Comparison of ENCODE assay signal across 1 cellular context in the genomic region with DNA sequence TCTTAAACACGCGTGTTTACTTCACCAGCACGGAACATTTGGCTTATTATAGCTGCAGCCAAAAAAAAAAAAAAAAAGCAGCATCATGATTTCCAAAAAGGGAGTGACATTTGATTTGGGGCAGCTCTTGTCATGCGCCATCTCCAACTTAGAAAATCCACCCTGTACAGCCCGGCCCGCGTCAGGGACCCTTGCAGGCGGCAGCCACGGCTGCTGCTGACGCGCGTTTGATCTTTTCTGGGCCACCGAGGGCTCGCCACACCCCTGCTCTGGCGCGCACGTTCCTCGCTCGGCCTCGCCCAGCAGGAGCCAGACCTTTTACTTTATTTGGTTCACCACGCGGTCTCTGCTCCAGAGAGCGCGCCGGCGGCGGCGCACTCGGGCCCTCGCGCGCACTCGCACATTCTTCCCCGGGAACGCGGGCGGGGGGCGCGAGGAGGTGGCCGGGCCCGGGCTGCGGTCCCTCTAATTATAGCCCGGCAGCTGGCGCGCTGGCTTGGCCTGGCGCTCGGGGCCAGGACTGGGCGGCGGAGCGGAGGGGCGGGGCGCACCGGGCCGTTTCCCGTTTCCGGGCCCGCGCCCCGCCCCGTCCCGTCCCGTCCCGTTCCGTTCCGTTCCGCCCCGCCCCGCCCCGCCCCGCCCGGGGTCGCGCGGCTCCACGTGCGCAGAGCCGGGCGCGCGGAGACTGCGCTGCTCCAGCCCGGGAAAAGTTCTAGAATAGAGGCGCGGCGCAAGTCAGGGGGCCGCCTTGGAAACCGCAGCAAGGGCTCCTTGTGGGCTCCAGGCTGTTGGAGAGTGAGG.
A peak's percentile ranks its signal among the peaks of the same experiment; 100 is the strongest.
TF ChIP-seq lines count a peak whose summit lies in the region.

No MANE protein-coding gene starts in this region.

TF ChIP-seq in HEK293, 187 proteins besides CTCF, POLR2A, EP300 and RAD21 (continued from another document and continues in another):
- TF ChIP-seq ZNF280C (tag by site-specific recombination; IDR thresholded peaks at IDR 0.05) = no peak
- TF ChIP-seq ZEB2 (tag by site-specific recombination; IDR thresholded peaks at IDR 0.05) = peak; percentile 92
- TF ChIP-seq ZNF692 (tag by site-specific recombination; IDR thresholded peaks at IDR 0.05) = peak; percentile 92
- TF ChIP-seq WT1 (tag by site-specific recombination; IDR thresholded peaks at IDR 0.05) = peak; percentile 83
- TF ChIP-seq FEZF1 (tag by site-specific recombination; IDR thresholded peaks at IDR 0.05) = peak; percentile 90
- no peak for TF ChIP-seq ZNF423 (tag by site-specific recombination; IDR thresholded peaks at IDR 0.05)
- TF ChIP-seq, protein P1, sequence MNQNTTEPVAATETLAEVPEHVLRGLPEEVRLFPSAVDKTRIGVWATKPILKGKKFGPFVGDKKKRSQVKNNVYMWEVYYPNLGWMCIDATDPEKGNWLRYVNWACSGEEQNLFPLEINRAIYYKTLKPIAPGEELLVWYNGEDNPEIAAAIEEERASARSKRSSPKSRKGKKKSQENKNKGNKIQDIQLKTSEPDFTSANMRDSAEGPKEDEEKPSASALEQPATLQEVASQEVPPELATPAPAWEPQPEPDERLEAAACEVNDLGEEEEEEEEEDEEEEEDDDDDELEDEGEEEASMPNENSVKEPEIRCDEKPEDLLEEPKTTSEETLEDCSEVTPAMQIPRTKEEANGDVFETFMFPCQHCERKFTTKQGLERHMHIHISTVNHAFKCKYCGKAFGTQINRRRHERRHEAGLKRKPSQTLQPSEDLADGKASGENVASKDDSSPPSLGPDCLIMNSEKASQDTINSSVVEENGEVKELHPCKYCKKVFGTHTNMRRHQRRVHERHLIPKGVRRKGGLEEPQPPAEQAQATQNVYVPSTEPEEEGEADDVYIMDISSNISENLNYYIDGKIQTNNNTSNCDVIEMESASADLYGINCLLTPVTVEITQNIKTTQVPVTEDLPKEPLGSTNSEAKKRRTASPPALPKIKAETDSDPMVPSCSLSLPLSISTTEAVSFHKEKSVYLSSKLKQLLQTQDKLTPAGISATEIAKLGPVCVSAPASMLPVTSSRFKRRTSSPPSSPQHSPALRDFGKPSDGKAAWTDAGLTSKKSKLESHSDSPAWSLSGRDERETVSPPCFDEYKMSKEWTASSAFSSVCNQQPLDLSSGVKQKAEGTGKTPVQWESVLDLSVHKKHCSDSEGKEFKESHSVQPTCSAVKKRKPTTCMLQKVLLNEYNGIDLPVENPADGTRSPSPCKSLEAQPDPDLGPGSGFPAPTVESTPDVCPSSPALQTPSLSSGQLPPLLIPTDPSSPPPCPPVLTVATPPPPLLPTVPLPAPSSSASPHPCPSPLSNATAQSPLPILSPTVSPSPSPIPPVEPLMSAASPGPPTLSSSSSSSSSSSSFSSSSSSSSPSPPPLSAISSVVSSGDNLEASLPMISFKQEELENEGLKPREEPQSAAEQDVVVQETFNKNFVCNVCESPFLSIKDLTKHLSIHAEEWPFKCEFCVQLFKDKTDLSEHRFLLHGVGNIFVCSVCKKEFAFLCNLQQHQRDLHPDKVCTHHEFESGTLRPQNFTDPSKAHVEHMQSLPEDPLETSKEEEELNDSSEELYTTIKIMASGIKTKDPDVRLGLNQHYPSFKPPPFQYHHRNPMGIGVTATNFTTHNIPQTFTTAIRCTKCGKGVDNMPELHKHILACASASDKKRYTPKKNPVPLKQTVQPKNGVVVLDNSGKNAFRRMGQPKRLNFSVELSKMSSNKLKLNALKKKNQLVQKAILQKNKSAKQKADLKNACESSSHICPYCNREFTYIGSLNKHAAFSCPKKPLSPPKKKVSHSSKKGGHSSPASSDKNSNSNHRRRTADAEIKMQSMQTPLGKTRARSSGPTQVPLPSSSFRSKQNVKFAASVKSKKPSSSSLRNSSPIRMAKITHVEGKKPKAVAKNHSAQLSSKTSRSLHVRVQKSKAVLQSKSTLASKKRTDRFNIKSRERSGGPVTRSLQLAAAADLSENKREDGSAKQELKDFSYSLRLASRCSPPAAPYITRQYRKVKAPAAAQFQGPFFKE (tag by site-specific recombination; IDR thresholded peaks at IDR 0.05; ENCODE audit: borderline replicate concordance) = no peak
- peak; percentile 65; the same call in 1 of the 2 replicates for TF ChIP-seq ZNF561 (tag by site-specific recombination; IDR thresholded peaks at IDR 0.05; ENCODE audit: borderline replicate concordance)
- TF ChIP-seq ZNF677 (tag by site-specific recombination; IDR thresholded peaks at IDR 0.05) = peak; percentile 32; the same call in 1 of the 2 replicates
- no peak for TF ChIP-seq GLI4 (tag by site-specific recombination; IDR thresholded peaks at IDR 0.05)
- TF ChIP-seq ZNF335 (tag by site-specific recombination; conservative IDR thresholded peaks at IDR 0.05) = peak; percentile 98
- TF ChIP-seq REST (tag by site-specific recombination; IDR thresholded peaks at IDR 0.05) = peak; percentile 17; the same call in 1 of the 2 replicates
- TF ChIP-seq ZXDB (tag by site-specific recombination; IDR thresholded peaks at IDR 0.05) = peak; percentile 63; the same call in 1 of the 2 replicates
- peak; percentile 97 for TF ChIP-seq TCF7L2 (IDR thresholded peaks at IDR 0.05; ENCODE audit: borderline replicate concordance, low read depth, low read length)
- TF ChIP-seq ZNF785 (tag by site-specific recombination; IDR thresholded peaks at IDR 0.05) = peak; percentile 61; the same call in 1 of the 2 replicates
- peak; percentile 57 for TF ChIP-seq GLIS2 (tag by site-specific recombination; IDR thresholded peaks at IDR 0.05)
- TF ChIP-seq HIC1 (tag by site-specific recombination; IDR thresholded peaks at IDR 0.05) = no peak
- TF ChIP-seq ZBTB8A (tag by site-specific recombination; IDR thresholded peaks at IDR 0.05) = peak; percentile 96
- TF ChIP-seq, protein P2, sequence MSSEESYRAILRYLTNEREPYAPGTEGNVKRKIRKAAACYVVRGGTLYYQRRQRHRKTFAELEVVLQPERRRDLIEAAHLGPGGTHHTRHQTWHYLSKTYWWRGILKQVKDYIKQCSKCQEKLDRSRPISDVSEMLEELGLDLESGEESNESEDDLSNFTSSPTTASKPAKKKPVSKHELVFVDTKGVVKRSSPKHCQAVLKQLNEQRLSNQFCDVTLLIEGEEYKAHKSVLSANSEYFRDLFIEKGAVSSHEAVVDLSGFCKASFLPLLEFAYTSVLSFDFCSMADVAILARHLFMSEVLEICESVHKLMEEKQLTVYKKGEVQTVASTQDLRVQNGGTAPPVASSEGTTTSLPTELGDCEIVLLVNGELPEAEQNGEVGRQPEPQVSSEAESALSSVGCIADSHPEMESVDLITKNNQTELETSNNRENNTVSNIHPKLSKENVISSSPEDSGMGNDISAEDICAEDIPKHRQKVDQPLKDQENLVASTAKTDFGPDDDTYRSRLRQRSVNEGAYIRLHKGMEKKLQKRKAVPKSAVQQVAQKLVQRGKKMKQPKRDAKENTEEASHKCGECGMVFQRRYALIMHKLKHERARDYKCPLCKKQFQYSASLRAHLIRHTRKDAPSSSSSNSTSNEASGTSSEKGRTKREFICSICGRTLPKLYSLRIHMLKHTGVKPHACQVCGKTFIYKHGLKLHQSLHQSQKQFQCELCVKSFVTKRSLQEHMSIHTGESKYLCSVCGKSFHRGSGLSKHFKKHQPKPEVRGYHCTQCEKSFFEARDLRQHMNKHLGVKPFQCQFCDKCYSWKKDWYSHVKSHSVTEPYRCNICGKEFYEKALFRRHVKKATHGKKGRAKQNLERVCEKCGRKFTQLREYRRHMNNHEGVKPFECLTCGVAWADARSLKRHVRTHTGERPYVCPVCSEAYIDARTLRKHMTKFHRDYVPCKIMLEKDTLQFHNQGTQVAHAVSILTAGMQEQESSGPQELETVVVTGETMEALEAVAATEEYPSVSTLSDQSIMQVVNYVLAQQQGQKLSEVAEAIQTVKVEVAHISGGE (tag by site-specific recombination; conservative IDR thresholded peaks at IDR 0.05; ENCODE audit: low read depth) = peak; percentile 88
- TF ChIP-seq, protein P3, sequence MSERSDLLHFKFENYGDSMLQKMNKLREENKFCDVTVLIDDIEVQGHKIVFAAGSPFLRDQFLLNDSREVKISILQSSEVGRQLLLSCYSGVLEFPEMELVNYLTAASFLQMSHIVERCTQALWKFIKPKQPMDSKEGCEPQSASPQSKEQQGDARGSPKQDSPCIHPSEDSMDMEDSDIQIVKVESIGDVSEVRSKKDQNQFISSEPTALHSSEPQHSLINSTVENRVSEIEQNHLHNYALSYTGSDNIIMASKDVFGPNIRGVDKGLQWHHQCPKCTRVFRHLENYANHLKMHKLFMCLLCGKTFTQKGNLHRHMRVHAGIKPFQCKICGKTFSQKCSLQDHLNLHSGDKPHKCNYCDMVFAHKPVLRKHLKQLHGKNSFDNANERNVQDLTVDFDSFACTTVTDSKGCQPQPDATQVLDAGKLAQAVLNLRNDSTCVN (tag by site-specific recombination; optimal IDR thresholded peaks at IDR 0.05) = peak; percentile 99
- TF ChIP-seq ZBTB6 (tag by site-specific recombination; IDR thresholded peaks at IDR 0.05) = peak; percentile 97
- TF ChIP-seq ZNF133 (tag by site-specific recombination; IDR thresholded peaks at IDR 0.05) = peak; percentile 63; the same call in 1 of the 2 replicates
- peak; percentile 68; the same call in 1 of the 2 replicates for TF ChIP-seq ZNF843 (tag by site-specific recombination; IDR thresholded peaks at IDR 0.05)
